In genomic region chr9:74952281-74953151, GRCh38 we compare ENCODE assay signal across 1 cellular context.
A peak's percentile ranks its signal among the peaks of the same experiment; 100 is the strongest.
TF ChIP-seq lines count a peak whose summit lies in the region.

A gene with protein sequence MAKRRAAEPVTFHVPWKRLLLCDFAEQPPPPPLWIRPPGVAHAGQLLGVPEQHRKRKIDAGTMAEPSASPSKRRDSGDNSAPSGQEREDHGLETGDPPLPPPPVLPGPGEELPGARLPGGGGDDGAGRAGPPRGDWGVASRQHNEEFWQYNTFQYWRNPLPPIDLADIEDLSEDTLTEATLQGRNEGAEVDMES (minus strand): TSS chr9:74952912. CDS start chr9:74952611, 301 bp downstream.

TF ChIP-seq in SK-N-SH, 30 proteins besides CTCF, POLR2A, EP300 and RAD21 (continued from another document):
- TF ChIP-seq ZBTB33 (IDR thresholded peaks at IDR 0.05; ENCODE audit: borderline replicate concordance, low read depth) = no peak
- peak; percentile 80 for TF ChIP-seq MAX (IDR thresholded peaks at IDR 0.05; ENCODE audit: low read depth)
- TF ChIP-seq, protein P1, sequence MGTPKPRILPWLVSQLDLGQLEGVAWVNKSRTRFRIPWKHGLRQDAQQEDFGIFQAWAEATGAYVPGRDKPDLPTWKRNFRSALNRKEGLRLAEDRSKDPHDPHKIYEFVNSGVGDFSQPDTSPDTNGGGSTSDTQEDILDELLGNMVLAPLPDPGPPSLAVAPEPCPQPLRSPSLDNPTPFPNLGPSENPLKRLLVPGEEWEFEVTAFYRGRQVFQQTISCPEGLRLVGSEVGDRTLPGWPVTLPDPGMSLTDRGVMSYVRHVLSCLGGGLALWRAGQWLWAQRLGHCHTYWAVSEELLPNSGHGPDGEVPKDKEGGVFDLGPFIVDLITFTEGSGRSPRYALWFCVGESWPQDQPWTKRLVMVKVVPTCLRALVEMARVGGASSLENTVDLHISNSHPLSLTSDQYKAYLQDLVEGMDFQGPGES (IDR thresholded peaks at IDR 0.05; ENCODE audit: low read depth, low read length) = no peak
- 0 out of 2 replicates have a peak, but pooled peaks have one; percentile 28 for TF ChIP-seq TAF1 (IDR thresholded peaks at IDR 0.05; ENCODE audit: borderline replicate concordance, low read depth, low read length)
- no peak for TF ChIP-seq RXRA (IDR thresholded peaks at IDR 0.05; ENCODE audit: borderline replicate concordance, low read depth)
- TF ChIP-seq FOSL2 (IDR thresholded peaks at IDR 0.05; ENCODE audit: borderline replicate concordance, low read depth) = no peak
- TF ChIP-seq ELF1 (IDR thresholded peaks at IDR 0.05) = peak; percentile 60
- no peak for TF ChIP-seq RFX5 (IDR thresholded peaks at IDR 0.05; ENCODE audit: low read length)
- TF ChIP-seq, protein P2, sequence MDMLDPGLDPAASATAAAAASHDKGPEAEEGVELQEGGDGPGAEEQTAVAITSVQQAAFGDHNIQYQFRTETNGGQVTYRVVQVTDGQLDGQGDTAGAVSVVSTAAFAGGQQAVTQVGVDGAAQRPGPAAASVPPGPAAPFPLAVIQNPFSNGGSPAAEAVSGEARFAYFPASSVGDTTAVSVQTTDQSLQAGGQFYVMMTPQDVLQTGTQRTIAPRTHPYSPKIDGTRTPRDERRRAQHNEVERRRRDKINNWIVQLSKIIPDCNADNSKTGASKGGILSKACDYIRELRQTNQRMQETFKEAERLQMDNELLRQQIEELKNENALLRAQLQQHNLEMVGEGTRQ (IDR thresholded peaks at IDR 0.05; ENCODE audit: borderline replicate concordance, low read depth, low read length) = no peak
- no peak for TF ChIP-seq TCF12 (IDR thresholded peaks at IDR 0.05)
- TF ChIP-seq EZH2phosphoT487 (IDR thresholded peaks at IDR 0.05; ENCODE audit: borderline replicate concordance, low read depth) = no peak
- no peak for TF ChIP-seq GATA2 (CRISPR knock-in tag; IDR thresholded peaks at IDR 0.05)
- TF ChIP-seq CHD2 (IDR thresholded peaks at IDR 0.05; ENCODE audit: low read length, partially characterized antibody) = no peak
- 0 out of 2 replicates have a peak, but pooled peaks have one; percentile 14 for TF ChIP-seq SMC3 (IDR thresholded peaks at IDR 0.05; ENCODE audit: low read depth, low read length)
- TF ChIP-seq MXI1 (IDR thresholded peaks at IDR 0.05; ENCODE audit: low read depth, low read length) = peak; percentile 83
- TF ChIP-seq JUND (IDR thresholded peaks at IDR 0.05) = no peak
- TF ChIP-seq USF1 (IDR thresholded peaks at IDR 0.05; ENCODE audit: borderline replicate concordance, low read depth) = no peak
